Comparison of ENCODE assay signal across 8 cellular contexts in the genomic region with DNA sequence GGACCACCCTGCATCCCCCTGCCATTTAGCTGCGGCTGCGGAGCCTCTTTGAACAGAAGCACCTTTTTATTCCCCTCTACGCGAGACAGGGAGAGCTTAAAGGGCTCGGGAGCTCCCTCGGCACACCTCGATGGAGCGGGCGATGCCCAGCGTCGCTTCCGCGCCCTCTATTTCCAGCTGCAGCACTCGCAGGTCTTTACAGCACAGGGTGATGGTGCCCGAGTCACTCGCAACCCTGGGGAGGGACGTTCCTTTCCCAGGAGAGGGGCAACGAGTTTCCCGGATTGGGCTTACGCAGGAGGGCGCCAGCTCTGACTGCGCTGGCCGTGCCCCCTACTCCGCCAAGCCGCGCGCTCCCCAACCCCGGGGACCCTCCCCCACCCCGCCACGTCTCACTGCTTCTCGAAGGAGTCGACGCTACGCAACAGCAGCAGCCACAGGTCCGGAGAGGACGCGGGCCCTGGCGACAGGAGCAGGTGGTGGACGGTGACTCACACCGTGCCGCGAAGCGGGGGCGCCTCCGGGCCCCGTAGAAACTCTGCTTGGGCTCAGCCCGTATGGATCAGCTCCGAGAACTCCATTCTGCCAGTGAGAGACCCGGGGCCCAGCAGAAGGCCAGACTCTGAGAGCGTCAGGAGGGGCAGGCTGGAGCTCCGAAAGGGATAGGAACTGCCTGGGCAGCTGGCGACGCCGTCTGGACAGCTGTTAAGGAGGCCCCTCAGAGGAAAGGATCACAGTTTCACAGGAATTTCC. TPM values are rescaled to one million over a fixed set of nuclear protein-coding genes. Genes with fewer than 3 reads are reported as not detected.
DNase-seq lines count a peak whose midpoint lies in the region; ATAC-seq, FAIRE-seq and TF ChIP-seq lines count a peak whose summit lies in the region.

No MANE protein-coding gene starts in this region.

- peak overlapping the region; percentile 82 for H2AFZ ChIP-seq in PC-3 (ENCODE audit: low read length)
- H2AFZ ChIP-seq in K562 (ENCODE audit: low read depth, low read length) = peak overlapping the region; percentile 77

- H3K9me1 ChIP-seq in K562 (ENCODE audit: control insufficient read depth, insufficient read depth, low read length) = no peaks in the 10 kb centered on the region

- BruUV-seq in PC-3 (replicated peaks; lab: Mats Ljungman, UMichigan) (no TSS peak), K562 (replicated peaks; lab: Mats Ljungman, UMichigan) (no TSS peak)

- DNase-seq in DMS114 treated with DMSO at 0.1 percent for 48 hours (lab: John Stamatoyannopoulos, UW; ENCODE audit: unreplicated experiment) (peak; percentile 27), H7 (peak; percentile 88), PC-3 (peak; percentile 57), K562 (ENCODE audit: extremely low read depth in 1 of 4, low spot score in 3 of 4) (peak; percentile 64 to 67 (median 64)), retinal pigment epithelial cell (ENCODE audit: low read depth) (no peak)

- no peak for TF ChIP-seq RAD21 in K562 (CRISPR knock-in tag; conservative IDR thresholded peaks at IDR 0.05 in 1 of 2, IDR thresholded peaks at IDR 0.05 in 1 of 2)

- H3K79me2 ChIP-seq in PC-3 (ENCODE audit: low read length) (no peaks in the 10 kb centered on the region), K562 (ENCODE audit: control insufficient read depth, insufficient read depth, low read length) (no peaks in the 10 kb centered on the region)

- H4K20me1 ChIP-seq in PC-3 (ENCODE audit: low read length) = no peaks in the 10 kb centered on the region
- H4K20me1 ChIP-seq in K562 (replicated peaks; ENCODE audit: control insufficient read depth, insufficient read depth, low read length) = no peaks in the 10 kb centered on the region

- TF ChIP-seq POLR2A in K562 (conservative IDR thresholded peaks at IDR 0.05) = no peak

- no peaks in the 10 kb centered on the region for H3F3A ChIP-seq in PC-3 (ENCODE audit: low read length, unreplicated experiment)

- no peak for TF ChIP-seq EP300 in K562 (IDR thresholded peaks at IDR 0.05; ENCODE audit: low read length)

- peak; percentile 48 for FAIRE-seq in K562 (lab: Jason Lieb, UNC)

- H3K4me1 ChIP-seq in PC-3 (ENCODE audit: insufficient read depth, low read length) (peaks cover 24% of the 10 kb centered on the region), K562 (replicated peaks in 1 of 2; ENCODE audit: control insufficient read depth in 2 of 2, insufficient read depth in 2 of 2, low read length in 2 of 2) (peaks cover 15 to 21% of the 10 kb centered on the region in 2 experiments; a peak in 4 of 5 replicates)

- intact Hi-C loops in PC-3 (cut with micrococcal nuclease) = loop anchor here (2.0 to 5.0 kb wide), 2 partner anchors 52 to 91 kb away; partner anchors contain the start of gene HDAC1
- intact Hi-C loops in K562 (cut with micrococcal nuclease) = no loop called here

- H3K9ac ChIP-seq in PC-3 (ENCODE audit: low read length) (peak overlapping the region; percentile 56), K562 (ENCODE audit: insufficient read depth in 1 of 2, low read depth in 2 of 2, low read length in 2 of 2) (peak overlapping the region; percentile 24 to 65)

- ATAC-seq in PC-3 (peak; percentile 62), K562 (peak; percentile 79), HG03097 (IDR thresholded peaks at IDR 0.05; ENCODE audit: low FRiP score, unreplicated experiment) (no peak), GM18873 (IDR thresholded peaks at IDR 0.05; ENCODE audit: low FRiP score, unreplicated experiment) (no peak)

- H3K9me2 ChIP-seq in PC-3 (replicated peaks; ENCODE audit: low read length) = no peaks in the 10 kb centered on the region

- H3K36me3 ChIP-seq in H7 (replicated peaks; ENCODE audit: control insufficient read depth, insufficient read depth, low read length) (peaks cover under 1% of the 10 kb centered on the region; the same call in 1 of the 2 replicates), PC-3 (ENCODE audit: low read depth, low read length) (no peaks in the 10 kb centered on the region), K562 (ENCODE audit: control insufficient read depth, insufficient read depth, low read length) (no peaks in the 10 kb centered on the region)

- H3K4me3 ChIP-seq in H7 (ENCODE audit: insufficient read depth, low read depth, low read length) (peak overlapping the region; percentile 70), PC-3 (ENCODE audit: low read length) (peak overlapping the region; percentile 81), K562 (no peak overlapping the region), iPS-18c (ENCODE audit: insufficient read depth, low read depth, low read length) (peak overlapping the region; percentile 87), retinal pigment epithelial cell (ENCODE audit: low read length) (peak overlapping the region; percentile 56)

- in situ Hi-C loops in K562 (cut with MboI) = no loop called here

- H3K4me2 ChIP-seq in PC-3 (ENCODE audit: low read length) = peak overlapping the region; percentile 95
- peak overlapping the region; percentile 32 for H3K4me2 ChIP-seq in K562 (ENCODE audit: insufficient read depth, low read length)

- no peak for TF ChIP-seq CTCF in PC-3 (conservative IDR thresholded peaks at IDR 0.05; ENCODE audit: low read depth, low read length)
- 0 out of 6 replicates have a peak, but pooled peaks of 1 of the 3 experiments have one; percentile 12 for TF ChIP-seq CTCF in K562 (IDR thresholded peaks at IDR 0.05 in 2 of 3, conservative IDR thresholded peaks at IDR 0.05 in 1 of 3; ENCODE audit: insufficient read depth in 2 of 3, low read depth in 1 of 3, low read length in 3 of 3)
- no peak for TF ChIP-seq CTCF in retinal pigment epithelial cell (conservative IDR thresholded peaks at IDR 0.05; ENCODE audit: low read depth, low read length)

- CTCF ChIA-PET in PC-3 (lab: Charles Lee) = interaction anchor here (0.9 to 1.9 kb wide), 4 partner anchors 25 to 80 kb away, joined by 3 to 17 read pairs (median 6); partner anchors contain the start of gene HDAC1
- CTCF ChIA-PET in K562 (lab: Yijun Ruan, JAX; ENCODE audit: low intra/inter-chr PET ratio) = no interaction called here

- 54% methylated on average over 38 of the region's 54 CpGs for WGBS in K562 (ENCODE audit: insufficient coverage, low coverage, missing lambda C conversion rate)

- POLR2A ChIA-PET in PC-3 (lab: Charles Lee; ENCODE audit: unreplicated experiment) (interaction anchor here (0.5 to 1.1 kb wide), 2 partner anchors 50 to 81 kb away, joined by 3 read pairs; no protein-coding TSS in a partner anchor), K562 (lab: Yijun Ruan, JAX) (interaction anchor here (0.7 to 1.3 kb wide), 4 partner anchors 9 to 51 kb away, joined by 3 to 6 read pairs (median 4); no protein-coding TSS in a partner anchor)

- H3K9me3 ChIP-seq in PC-3 (ENCODE audit: low read length) (no peaks in the 10 kb centered on the region), K562 (replicated peaks; ENCODE audit: control insufficient read depth, insufficient read depth, low read depth, low read length) (no peaks in the 10 kb centered on the region), iPS-18c (ENCODE audit: control insufficient read depth, insufficient read depth, low read length) (peaks cover 2% of the 10 kb centered on the region)

- H3K27ac ChIP-seq in PC-3 (ENCODE audit: low read length) (peak overlapping the region; percentile 29), K562 (ENCODE audit: extremely low read depth, low read depth, low read length) (peak overlapping the region; percentile 12; the same call in 2 of the 3 replicates)

- H3K27me3 ChIP-seq in H7 (ENCODE audit: control insufficient read depth, insufficient read depth, low read length) = peaks cover 5% of the 10 kb centered on the region; the same call in 1 of the 2 replicates
- no peaks in the 10 kb centered on the region for H3K27me3 ChIP-seq in PC-3 (ENCODE audit: low read length)
- H3K27me3 ChIP-seq in K562 (ENCODE audit: control insufficient read depth in 2 of 2, insufficient read depth in 2 of 2, low read length in 2 of 2) = no peaks in the 10 kb centered on the region

RNA-seq across cellular contexts. Expression of gene FAM167B, which starts 5.8 kb away (rescaled TPM):
- 3.1 and 4.1 TPM in 2 replicates for total RNA-seq in H7 (2014; rRNA removed; shearing (Covaris generic))
- 1.3 and 1.6 TPM in 2 replicates for total RNA-seq in PC-3 (2014; rRNA removed)
- total RNA-seq in K562 (2011; cell fraction: chromatin; rRNA removed; ENCODE audit: low replicate concordance) = not detected in 2 replicates
- total RNA-seq in K562 (2011; cell fraction: nucleolus; rRNA removed) = 0.33 TPM in 1 of 2 replicates, not detected in the other
- total RNA-seq in K562 (2011; cell fraction: nucleoplasm; rRNA removed) = not detected in 2 replicates
- total RNA-seq in K562 (2014; rRNA removed) = not detected in 2 replicates
- not detected in 2 replicates for total RNA-seq in K562 (2014; rRNA removed; fragmentation: Illumina TruSeq; extraction: Trizol)
- not detected in 2 replicates for total RNA-seq in K562 (2015; rRNA removed; fragmentation: Illumina TruSeq; extraction: Trizol)
- not detected in 2 replicates for total RNA-seq in K562 (2021)
- polyA plus RNA-seq in K562 (2011; rRNA removed) = not detected in 2 replicates
- not detected in 2 replicates for polyA plus RNA-seq in K562 (2011; cell fraction: cytosol; rRNA removed)
- not detected in 2 replicates for polyA plus RNA-seq in K562 (2011; cell fraction: nucleus; rRNA removed)
- polyA plus RNA-seq in K562 (2012) = not detected in 2 replicates
- not detected in 2 replicates for polyA plus RNA-seq in K562 (2014; fragmentation: Illumina TruSeq; extraction: Trizol)
- polyA plus RNA-seq in K562 (2014; fragmentation: Nextera tagmentation; extraction: Ambion mirVana) = not detected
- not detected in 2 replicates for polyA plus RNA-seq in K562 (2014; rRNA removed)
- not detected in 2 replicates for polyA minus RNA-seq in K562 (2011; rRNA and poly(A)+ RNA removed)
- not detected in 2 replicates for polyA minus RNA-seq in K562 (2011; cell fraction: cytosol; rRNA and poly(A)+ RNA removed)
- not detected in 2 replicates for polyA minus RNA-seq in K562 (2011; cell fraction: nucleus; rRNA and poly(A)+ RNA removed)

RNA-seq across cellular contexts. Expression of gene LCK, which starts 9.9 kb away (rescaled TPM):
- 70.5 and 75.8 TPM in 2 replicates for total RNA-seq in H7 (2014; rRNA removed; shearing (Covaris generic))
- total RNA-seq in PC-3 (2014; rRNA removed) = 3.6 and 4.3 TPM in 2 replicates
- total RNA-seq in K562 (2011; cell fraction: chromatin; rRNA removed; ENCODE audit: low replicate concordance) = not detected in 2 replicates
- total RNA-seq in K562 (2011; cell fraction: nucleolus; rRNA removed) = not detected in 2 replicates
- 0.81 TPM in 1 of 2 replicates, not detected in the other for total RNA-seq in K562 (2011; cell fraction: nucleoplasm; rRNA removed)
- total RNA-seq in K562 (2014; rRNA removed) = 0.08 TPM in 1 of 2 replicates, not detected in the other
- total RNA-seq in K562 (2014; rRNA removed; fragmentation: Illumina TruSeq; extraction: Trizol) = 0.13 TPM in 1 of 2 replicates, not detected in the other
- total RNA-seq in K562 (2015; rRNA removed; fragmentation: Illumina TruSeq; extraction: Trizol) = not detected in 2 replicates
- total RNA-seq in K562 (2021) = 0.38 and 0.47 TPM in 2 replicates
- not detected in 2 replicates for polyA plus RNA-seq in K562 (2011; rRNA removed)
- not detected in 2 replicates for polyA plus RNA-seq in K562 (2011; cell fraction: cytosol; rRNA removed)
- 0.41 TPM in 1 of 2 replicates, not detected in the other for polyA plus RNA-seq in K562 (2011; cell fraction: nucleus; rRNA removed)
- not detected in 2 replicates for polyA plus RNA-seq in K562 (2012)
- 0.04 TPM in 1 of 2 replicates, not detected in the other for polyA plus RNA-seq in K562 (2014; fragmentation: Illumina TruSeq; extraction: Trizol)
- not detected for polyA plus RNA-seq in K562 (2014; fragmentation: Nextera tagmentation; extraction: Ambion mirVana)
- polyA plus RNA-seq in K562 (2014; rRNA removed) = 0.13 TPM in 1 of 2 replicates, not detected in the other
- polyA minus RNA-seq in K562 (2011; rRNA and poly(A)+ RNA removed) = not detected in 2 replicates
- not detected in 2 replicates for polyA minus RNA-seq in K562 (2011; cell fraction: cytosol; rRNA and poly(A)+ RNA removed)
- not detected in 2 replicates for polyA minus RNA-seq in K562 (2011; cell fraction: nucleus; rRNA and poly(A)+ RNA removed)

RNA-seq across cellular contexts. Expression of gene EIF3I, which starts 19.0 kb away (rescaled TPM):
- total RNA-seq in H7 (2014; rRNA removed; shearing (Covaris generic)) = 458 and 547 TPM in 2 replicates
- 413 and 442 TPM in 2 replicates for total RNA-seq in PC-3 (2014; rRNA removed)
- total RNA-seq in K562 (2011; cell fraction: chromatin; rRNA removed; ENCODE audit: low replicate concordance) = 50.6 and 100.0 TPM in 2 replicates
- 121 and 134 TPM in 2 replicates for total RNA-seq in K562 (2011; cell fraction: nucleolus; rRNA removed)
- 115 and 118 TPM in 2 replicates for total RNA-seq in K562 (2011; cell fraction: nucleoplasm; rRNA removed)
- 472 and 537 TPM in 2 replicates for total RNA-seq in K562 (2014; rRNA removed)
- total RNA-seq in K562 (2014; rRNA removed; fragmentation: Illumina TruSeq; extraction: Trizol) = 678 and 704 TPM in 2 replicates
- total RNA-seq in K562 (2015; rRNA removed; fragmentation: Illumina TruSeq; extraction: Trizol) = 535 and 541 TPM in 2 replicates
- 383 and 414 TPM in 2 replicates for total RNA-seq in K562 (2021)
- polyA plus RNA-seq in K562 (2011; rRNA removed) = 527 and 635 TPM in 2 replicates
- 872 and 984 TPM in 2 replicates for polyA plus RNA-seq in K562 (2011; cell fraction: cytosol; rRNA removed)
- 91.5 and 111 TPM in 2 replicates for polyA plus RNA-seq in K562 (2011; cell fraction: nucleus; rRNA removed)
- 448 and 511 TPM in 2 replicates for polyA plus RNA-seq in K562 (2012)
- polyA plus RNA-seq in K562 (2014; fragmentation: Illumina TruSeq; extraction: Trizol) = 942 and 1,045 TPM in 2 replicates
- polyA plus RNA-seq in K562 (2014; fragmentation: Nextera tagmentation; extraction: Ambion mirVana) = 1,000 to 10,000 TPM; 1,337 to 1,526 TPM
- polyA plus RNA-seq in K562 (2014; rRNA removed) = 477 and 567 TPM in 2 replicates
- polyA minus RNA-seq in K562 (2011; rRNA and poly(A)+ RNA removed) = 821 and 928 TPM in 2 replicates
- polyA minus RNA-seq in K562 (2011; cell fraction: cytosol; rRNA and poly(A)+ RNA removed) = 319 and 347 TPM in 2 replicates
- 68.9 and 81.6 TPM in 2 replicates for polyA minus RNA-seq in K562 (2011; cell fraction: nucleus; rRNA and poly(A)+ RNA removed)

RNA-seq across cellular contexts. Expression of gene TMEM234, which starts 19.0 kb away (rescaled TPM):
- 11.8 and 16.3 TPM in 2 replicates for total RNA-seq in H7 (2014; rRNA removed; shearing (Covaris generic))
- total RNA-seq in PC-3 (2014; rRNA removed) = 4.2 and 7.7 TPM in 2 replicates
- total RNA-seq in K562 (2011; cell fraction: chromatin; rRNA removed; ENCODE audit: low replicate concordance) = 56.9 and 137 TPM in 2 replicates
- 60.9 and 62.4 TPM in 2 replicates for total RNA-seq in K562 (2011; cell fraction: nucleolus; rRNA removed)
- 56.3 and 58.4 TPM in 2 replicates for total RNA-seq in K562 (2011; cell fraction: nucleoplasm; rRNA removed)
- 5.0 and 8.6 TPM in 2 replicates for total RNA-seq in K562 (2014; rRNA removed)
- 8.3 and 8.4 TPM in 2 replicates for total RNA-seq in K562 (2014; rRNA removed; fragmentation: Illumina TruSeq; extraction: Trizol)
- 7.6 and 7.8 TPM in 2 replicates for total RNA-seq in K562 (2015; rRNA removed; fragmentation: Illumina TruSeq; extraction: Trizol)
- total RNA-seq in K562 (2021) = 12.1 and 14.1 TPM in 2 replicates
- polyA plus RNA-seq in K562 (2011; rRNA removed) = 7.7 and 9.0 TPM in 2 replicates
- 8.2 and 9.2 TPM in 2 replicates for polyA plus RNA-seq in K562 (2011; cell fraction: cytosol; rRNA removed)
- 47.7 and 56.1 TPM in 2 replicates for polyA plus RNA-seq in K562 (2011; cell fraction: nucleus; rRNA removed)
- polyA plus RNA-seq in K562 (2012) = 13.3 and 20.9 TPM in 2 replicates
- polyA plus RNA-seq in K562 (2014; fragmentation: Illumina TruSeq; extraction: Trizol) = 7.2 and 7.3 TPM in 2 replicates
- 1 to 10 TPM; 6.2 to 6.8 TPM for polyA plus RNA-seq in K562 (2014; fragmentation: Nextera tagmentation; extraction: Ambion mirVana)
- polyA plus RNA-seq in K562 (2014; rRNA removed) = 10.4 and 12.9 TPM in 2 replicates
- polyA minus RNA-seq in K562 (2011; rRNA and poly(A)+ RNA removed) = 13.7 and 15.3 TPM in 2 replicates
- 4.9 and 6.8 TPM in 2 replicates for polyA minus RNA-seq in K562 (2011; cell fraction: cytosol; rRNA and poly(A)+ RNA removed)
- 20.2 and 22.9 TPM in 2 replicates for polyA minus RNA-seq in K562 (2011; cell fraction: nucleus; rRNA and poly(A)+ RNA removed)

RNA-seq across cellular contexts. Expression of gene DCDC2B, which starts 32.3 kb away (rescaled TPM):
- not detected in 2 replicates for total RNA-seq in H7 (2014; rRNA removed; shearing (Covaris generic))
- total RNA-seq in PC-3 (2014; rRNA removed) (not detected in 2 replicates), K562 (2014; rRNA removed) (not detected in 2 replicates), K562 (2014; rRNA removed; fragmentation: Illumina TruSeq; extraction: Trizol) (not detected in 2 replicates), K562 (2015; rRNA removed; fragmentation: Illumina TruSeq; extraction: Trizol) (not detected in 2 replicates), K562 (2021) (not detected in 2 replicates)
- total RNA-seq in K562 (2011; cell fraction: chromatin; rRNA removed; ENCODE audit: low replicate concordance) = 0.37 and 0.56 TPM in 2 replicates
- 0.26 and 0.83 TPM in 2 replicates for total RNA-seq in K562 (2011; cell fraction: nucleolus; rRNA removed)
- total RNA-seq in K562 (2011; cell fraction: nucleoplasm; rRNA removed) = 0.38 and 0.44 TPM in 2 replicates
- polyA plus RNA-seq in K562 (2011; rRNA removed) (not detected in 2 replicates), K562 (2014; fragmentation: Illumina TruSeq; extraction: Trizol) (not detected in 2 replicates), K562 (2014; fragmentation: Nextera tagmentation; extraction: Ambion mirVana) (not detected), K562 (2014; rRNA removed) (not detected in 2 replicates)
- 0.03 TPM in 1 of 2 replicates, not detected in the other for polyA plus RNA-seq in K562 (2011; cell fraction: cytosol; rRNA removed)
- polyA plus RNA-seq in K562 (2011; cell fraction: nucleus; rRNA removed) = 0.08 and 0.09 TPM in 2 replicates
- 0.04 and 0.26 TPM in 2 replicates for polyA plus RNA-seq in K562 (2012)
- polyA minus RNA-seq in K562 (2011; rRNA and poly(A)+ RNA removed) = 0.11 and 0.12 TPM in 2 replicates
- polyA minus RNA-seq in K562 (2011; cell fraction: cytosol; rRNA and poly(A)+ RNA removed) = not detected in 2 replicates
- 0.27 and 0.78 TPM in 2 replicates for polyA minus RNA-seq in K562 (2011; cell fraction: nucleus; rRNA and poly(A)+ RNA removed)

Comparison
In these comparisons a context has a peak if more than half of its experiments do, and no peak if none do; other contexts are left out.
1. ATAC-seq: peak in PC-3 (single experiment) and K562 (single experiment); none in HG03097 (single experiment) and GM18873 (single experiment).
2. RNA of gene LCK, which starts 9.9 kb away (total RNA-seq): 70.5 to 75.8 TPM in H7; 3.6 to 4.3 TPM in PC-3 and 0.08 to 0.81 TPM in K562; every median in the first group is over 10 times any median in the second.